Comparison of ENCODE assay signal across 8 cellular contexts in the genomic region with DNA sequence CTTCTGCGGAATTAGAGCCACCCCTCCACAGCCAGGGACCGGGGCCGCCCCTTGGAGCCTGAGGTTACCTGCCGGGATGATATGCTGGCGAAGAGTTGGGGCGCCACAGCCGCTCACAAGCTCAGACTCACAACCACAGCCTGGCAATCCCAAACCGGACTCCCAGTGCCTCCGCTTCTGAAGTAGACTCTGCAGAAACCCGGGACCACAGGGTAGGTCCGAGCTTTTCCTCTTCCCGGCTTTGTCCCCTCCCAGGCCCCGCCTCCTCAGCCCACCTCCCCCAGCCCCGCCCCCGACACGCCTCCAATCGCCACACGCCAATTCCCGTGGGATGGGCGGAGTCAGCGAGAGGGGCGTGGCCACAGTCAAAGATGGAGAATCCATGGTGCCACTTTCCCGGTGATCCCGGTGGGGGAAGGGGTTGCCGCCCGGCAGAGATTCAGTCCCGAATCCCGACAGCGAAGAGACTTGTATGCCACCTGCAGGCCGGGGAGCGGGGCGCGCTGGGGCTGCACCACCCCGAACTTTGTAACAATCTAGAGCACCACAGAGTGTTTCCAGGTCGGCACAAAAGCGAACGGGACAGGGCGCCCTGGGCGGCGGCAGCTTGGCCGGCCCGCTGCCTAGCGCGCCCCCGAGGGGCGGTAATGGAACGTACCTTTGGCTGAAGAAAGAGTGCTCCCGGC. TPM values are rescaled to one million over a fixed set of nuclear protein-coding genes. Genes with fewer than 3 reads are reported as not detected.
DNase-seq lines count a peak whose midpoint lies in the region; ATAC-seq and TF ChIP-seq lines count a peak whose summit lies in the region.

Gene IDH1, minus strand, starts transcription at position 201 of the 686 bp plus-strand sequence. CDS start 3,520 bp downstream, outside the sequence.

- TF ChIP-seq EP300 in tibial nerve (IDR thresholded peaks at IDR 0.05), result peak; percentile 51 to 70

- H3K27ac Mint-ChIP-seq in activated naive CD8-positive, alpha-beta T cell treated with anti-CD3 and anti-CD28 coated beads for 36 hours, result peak within 1 kb of the TSS; percentile 82

- H3K9ac ChIP-seq in parathyroid adenoma, result no peak within 1 kb of the TSS

- H3K36me3 Mint-ChIP-seq in activated naive CD8-positive, alpha-beta T cell treated with anti-CD3 and anti-CD28 coated beads for 36 hours, result peaks cover 6% of the 10 kb centered on the region

- H3K79me2 ChIP-seq in parathyroid adenoma, result no peaks in the 10 kb centered on the region

- TF ChIP-seq CTCF in GM12864 (IDR thresholded peaks at IDR 0.05; ENCODE audit: low read depth, low read length, missing control alignments) (peak; percentile 64), parathyroid adenoma (IDR thresholded peaks at IDR 0.05) (peak; percentile 76), tibial nerve (IDR thresholded peaks at IDR 0.05) (peak; percentile 23 to 59 (median 27))

- H3K4me1 Mint-ChIP-seq in activated naive CD8-positive, alpha-beta T cell treated with anti-CD3 and anti-CD28 coated beads for 36 hours, result peaks cover 23% of the 10 kb centered on the region

- H3K4me2 ChIP-seq in parathyroid adenoma (ENCODE audit: low read length), result peak within 1 kb of the TSS; percentile 78

- no peaks in the 10 kb centered on the region for H3K27me3 Mint-ChIP-seq in activated naive CD8-positive, alpha-beta T cell treated with anti-CD3 and anti-CD28 coated beads for 36 hours

- peak within 1 kb of the TSS; percentile 76 for H3K27ac ChIP-seq in parathyroid adenoma
- H3K27ac ChIP-seq in tibial nerve, result peak within 1 kb of the TSS; percentile 67 to 85 (median 77)

- WGBS in tibial nerve, 2 donors, result 0% methylated on average over 41 to 46 of the region's 48 CpGs

- intact Hi-C loops in head of caudate nucleus (cut with DNase I), result loop anchor here (1.0 to 5.0 kb wide), 2 partner anchors 11 to 78 kb away; partner anchors contain the start of gene PIKFYVE

- H3K27me3 ChIP-seq in parathyroid adenoma (ENCODE audit: control insufficient read depth, insufficient read depth, low read length), result no peaks in the 10 kb centered on the region
- no peaks in the 10 kb centered on the region for H3K27me3 ChIP-seq in tibial nerve

- H3K9me3 Mint-ChIP-seq in activated naive CD8-positive, alpha-beta T cell treated with anti-CD3 and anti-CD28 coated beads for 36 hours, result no peaks in the 10 kb centered on the region

- peak; percentile 31 to 62 for TF ChIP-seq POLR2A in tibial nerve (IDR thresholded peaks at IDR 0.05)

- DNase-seq in GM12864 (ENCODE audit: low read depth) (peak; percentile 40), NCI-H1092 (lab: John Stamatoyannopoulos, UW) (peak; percentile 86), SKM-1 treated with dmso at 0.1 percent for 144 hours (lab: John Stamatoyannopoulos, UW; ENCODE audit: unreplicated experiment) (peak; percentile 88), head of caudate nucleus (peak; percentile 96 to 99 (median 98)), tibial nerve (ENCODE audit: low spot score in 2 of 2) (peak; percentile 99 to 100)
- DNase-seq in activated naive CD8-positive, alpha-beta T cell treated with anti-CD3 and anti-CD28 coated beads for 36 hours, result peak; percentile 92

- peak within 1 kb of the TSS; percentile 95 for H3K4me3 Mint-ChIP-seq in activated naive CD8-positive, alpha-beta T cell treated with anti-CD3 and anti-CD28 coated beads for 36 hours

- no peaks in the 10 kb centered on the region for H3K36me3 ChIP-seq in parathyroid adenoma (ENCODE audit: control insufficient read depth, insufficient read depth, low read length)
- peaks cover 0 to 12% (median 0%) of the 10 kb centered on the region in 3 donors for H3K36me3 ChIP-seq in tibial nerve

- ATAC-seq in HG02610 (IDR thresholded peaks at IDR 0.05; ENCODE audit: unreplicated experiment), result peak; percentile 73

- peak within 1 kb of the TSS; percentile 84 for H2AFZ ChIP-seq in parathyroid adenoma

- H3K4me1 ChIP-seq in parathyroid adenoma (peaks cover 6% of the 10 kb centered on the region), tibial nerve (peaks cover 0 to 43% (median 15%) of the 10 kb centered on the region in 4 donors)

- no peaks in the 10 kb centered on the region for H3K9me3 ChIP-seq in parathyroid adenoma (ENCODE audit: control insufficient read depth, low read length)
- H3K9me3 ChIP-seq in tibial nerve, result no peaks in the 10 kb centered on the region

- H3K4me3 ChIP-seq in GM12864 (ENCODE audit: low read depth, low read length) (peak within 1 kb of the TSS; percentile 93), parathyroid adenoma (ENCODE audit: low read depth, low read length) (peak within 1 kb of the TSS; percentile 92), tibial nerve (peak within 1 kb of the TSS; percentile 60 to 88 (median 76))

RNA-seq across cellular contexts. Expression of gene IDH1, which starts in this region (rescaled TPM):
- 10 to 100 TPM; 14.3 to 18.3 TPM for total RNA-seq in activated naive CD8-positive, alpha-beta T cell treated with anti-CD3 and anti-CD28 coated beads for 36 hours
- total RNA-seq in tibial nerve, result 10 to 100 TPM; 45.7 to 68.6 (median 57.7) TPM

Comparison
In these comparisons a context has a peak if more than half of its experiments do, and no peak if none do; other contexts are left out.
1. Peak in every context shown above with its lines: DNase-seq, ATAC-seq, H3K4me3 ChIP-seq and H3K27ac ChIP-seq.
2. DNase-seq: peak in every context shown above with its lines; median percentile 100 in tibial nerve; 98 in head of caudate nucleus; 92 in activated naive CD8-positive, alpha-beta T cell treated with anti-CD3 and anti-CD28 coated beads for 36 hours; 88 in SKM-1 treated with dmso at 0.1 percent for 144 hours; 86 in NCI-H1092; 40 in GM12864.